In the genomic region with DNA sequence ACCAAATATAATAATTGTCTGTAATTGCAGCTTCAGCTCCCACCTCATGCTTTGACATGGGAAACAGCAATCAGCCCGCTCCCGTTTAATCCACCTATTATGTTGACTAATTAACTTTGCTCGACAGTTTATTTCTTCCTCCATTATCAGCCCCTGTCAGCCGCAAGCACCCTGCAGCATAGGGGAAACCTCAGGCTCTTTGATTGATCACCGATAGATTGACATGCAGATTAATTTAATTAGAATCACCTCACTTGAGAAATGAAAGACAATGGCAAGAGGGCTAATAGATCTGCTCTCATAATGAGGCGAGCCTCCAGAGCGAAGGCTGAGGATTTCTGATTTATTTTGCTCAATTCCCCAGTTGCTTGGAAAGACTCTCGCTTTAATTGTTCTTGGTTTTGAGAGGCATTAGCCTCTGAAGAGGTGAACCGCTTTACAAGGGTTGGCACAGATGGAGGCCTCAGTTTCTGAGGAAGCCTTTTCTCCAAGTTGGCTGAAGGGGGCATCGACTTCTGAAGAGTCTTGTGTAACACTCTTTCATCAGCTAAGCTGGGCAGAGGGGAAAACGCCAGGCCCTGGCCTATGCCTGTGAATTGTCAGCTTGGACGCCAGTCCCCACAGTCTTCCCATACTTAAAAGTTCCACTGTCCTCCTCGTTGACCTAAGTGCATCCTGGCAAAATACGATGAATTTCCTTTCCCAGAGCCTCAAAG, we compare ENCODE assay signal across 28 cellular contexts.
DNase-seq lines count a peak whose midpoint lies in the region; ATAC-seq, FAIRE-seq and TF ChIP-seq lines count a peak whose summit lies in the region.
"Had no signal": no experiment of that assay in that cellular context is flagged by ENCODE, and none has a peak within 500 bp of the region (broad histone marks: within the 10 kb centered on the region; RNA-seq: fewer than 3 reads in every experiment).

No MANE protein-coding gene starts in this region.

- FAIRE-seq in GM18507 (lab: Jason Lieb, UNC): peak; percentile 46
- FAIRE-seq: keratinocyte had no signal

- no peak overlapping the region for H2AFZ ChIP-seq in OCI-LY1 (ENCODE audit: low read length)

- peaks cover 88% of the 10 kb centered on the region for H3K4me1 ChIP-seq in OCI-LY1 (ENCODE audit: insufficient read depth, low read length, severe bottlenecking)
- H3K4me1 ChIP-seq: adrenal gland, body of pancreas had no signal

- H3K4me2 ChIP-seq in OCI-LY1 (ENCODE audit: low read length): peak overlapping the region; percentile 39
- H3K4me2 ChIP-seq: KMS-11 had no signal

- H3K9ac ChIP-seq in OCI-LY1 (ENCODE audit: low read length): peak overlapping the region; percentile 8; the same call in 1 of the 2 replicates
- H3K9ac ChIP-seq: KMS-11 had no signal

- peak overlapping the region; percentile 94 for H3K27ac ChIP-seq in OCI-LY1 (ENCODE audit: low read depth, low read length, poor library complexity, severe bottlenecking)
- H3K27ac ChIP-seq: adrenal gland, body of pancreas, dorsolateral prefrontal cortex, KMS-11, skin epidermis had no signal

- peaks cover 10% of the 10 kb centered on the region for H3K4me1 Mint-ChIP-seq in stimulated activated effector memory CD8-positive, alpha-beta T cell treated with anti-CD3 and anti-CD28 coated beads, Interleukin-12 subunit alpha, Interleukin-12 subunit beta, amount 100 ng/mL, for 72 hours
- H3K4me1 Mint-ChIP-seq: natural killer cell had no signal

- H3F3A ChIP-seq in OCI-LY1 (ENCODE audit: insufficient read depth, low read length): peaks cover 8% of the 10 kb centered on the region; the same call in 1 of the 2 replicates

- H3K9me3 ChIP-seq in OCI-LY1 (ENCODE audit: low read length): no peaks in the 10 kb centered on the region
- H3K9me3 ChIP-seq: adrenal gland, body of pancreas had no signal

- H3K27ac Mint-ChIP-seq in stimulated activated effector memory CD8-positive, alpha-beta T cell treated with anti-CD3 and anti-CD28 coated beads, Interleukin-12 subunit alpha, Interleukin-12 subunit beta, amount 100 ng/mL, for 72 hours: no peak overlapping the region
- H3K27ac Mint-ChIP-seq: natural killer cell had no signal

- H3K36me3 Mint-ChIP-seq in stimulated activated effector memory CD8-positive, alpha-beta T cell treated with anti-CD3 and anti-CD28 coated beads, Interleukin-12 subunit alpha, Interleukin-12 subunit beta, amount 100 ng/mL, for 72 hours: peaks cover 4% of the 10 kb centered on the region
- H3K36me3 Mint-ChIP-seq: natural killer cell had no signal

- H3K9me3 Mint-ChIP-seq in stimulated activated effector memory CD8-positive, alpha-beta T cell treated with anti-CD3 and anti-CD28 coated beads, Interleukin-12 subunit alpha, Interleukin-12 subunit beta, amount 100 ng/mL, for 72 hours: no peaks in the 10 kb centered on the region
- H3K9me3 Mint-ChIP-seq: natural killer cell had no signal

- no peaks in the 10 kb centered on the region for H4K20me1 ChIP-seq in OCI-LY1 (ENCODE audit: insufficient read depth, low read length)

- no peaks in the 10 kb centered on the region for H3K9me2 ChIP-seq in OCI-LY1 (ENCODE audit: low read depth, low read length)

- DNase-seq in Ammon's horn (ENCODE audit: low spot score): peak; percentile 25
- no peak for DNase-seq in GM18507 (ENCODE audit: extremely low spot score, insufficient read length, low read depth)
- DNase-seq in iPS-NIHi7 (ENCODE audit: extremely low spot score): peak; percentile 8
- DNase-seq in activated CD4-positive, CD25-positive, alpha-beta regulatory T cell (lab: John Stamatoyannopoulos, UW): no peak
- no peak for DNase-seq in DMS153 (lab: John Stamatoyannopoulos, UW)
- DNase-seq in NCI-H1092 treated with DMSO at 0.1 percent for 48 hours (lab: John Stamatoyannopoulos, UW): no peak
- DNase-seq in stimulated activated effector memory CD8-positive, alpha-beta T cell treated with anti-CD3 and anti-CD28 coated beads, Interleukin-12 subunit alpha, Interleukin-12 subunit beta, amount 100 ng/mL, for 72 hours (ENCODE audit: low spot score in 2 of 2): no peak
- DNase-seq: activated naive CD4-positive, alpha-beta T cell treated with Interleukin-2 at 50 U/mL for 16 hours; activated T-cell treated with anti-CD3 and anti-CD28 coated beads, Interleukin-2, amount 50 U/mL, for 72 hours; adrenal gland; body of pancreas; cerebellar nuclear complex; COR-L47; EL; HCEC 1CT; natural killer cell; NCI-H1694; NCI-H2171 treated with DMSO at 0.1 percent for 48 hours; NCI-H510A treated with DMSO at 0.1 percent for 48 hours; SHP77 treated with DMSO at 0.1 percent for 48 hours; stimulated activated CD4-positive, alpha-beta T cell treated with anti-CD3 and anti-CD28 coated beads, Interleukin-1b, Interleukin-23, amount 100 ng/mL, for 48 hours; trophoblast cell had no signal

- ATAC-seq in stimulated activated effector memory CD8-positive, alpha-beta T cell treated with anti-CD3 and anti-CD28 coated beads, Interleukin-12 subunit alpha, Interleukin-12 subunit beta, amount 100 ng/mL, for 72 hours: no peak
- ATAC-seq: activated T-cell treated with anti-CD3 and anti-CD28 coated beads, Interleukin-2, amount 50 U/mL, for 72 hours; body of pancreas; natural killer cell; Panc1 had no signal

- H3K36me3 ChIP-seq in OCI-LY1 (ENCODE audit: insufficient read depth, low read length): peaks cover 20% of the 10 kb centered on the region
- H3K36me3 ChIP-seq: adrenal gland had no signal

- TF ChIP-seq CTCF in OCI-LY1 (IDR thresholded peaks at IDR 0.05; ENCODE audit: low read length): no peak

- H3K4me3 Mint-ChIP-seq in stimulated activated effector memory CD8-positive, alpha-beta T cell treated with anti-CD3 and anti-CD28 coated beads, Interleukin-12 subunit alpha, Interleukin-12 subunit beta, amount 100 ng/mL, for 72 hours: no peak overlapping the region
- H3K4me3 Mint-ChIP-seq: activated T-cell treated with anti-CD3 and anti-CD28 coated beads, Interleukin-2, amount 50 U/mL, for 72 hours; natural killer cell had no signal

- H3K79me2 ChIP-seq in OCI-LY1 (ENCODE audit: insufficient read depth, low read length): no peaks in the 10 kb centered on the region

- no peak overlapping the region for H3K4me3 ChIP-seq in OCI-LY1 (ENCODE audit: low read depth, low read length, poor library complexity, severe bottlenecking)
- H3K4me3 ChIP-seq: adrenal gland, body of pancreas, dorsolateral prefrontal cortex, skin epidermis had no signal

- H3K27me3 ChIP-seq in OCI-LY1 (ENCODE audit: insufficient read depth, low read length): no peaks in the 10 kb centered on the region
- H3K27me3 ChIP-seq: adrenal gland, body of pancreas had no signal

Comparison
In these comparisons a context has a peak if more than half of its experiments do, and no peak if none do; other contexts are left out.
1. DNase-seq: peak in Ammon's horn (single experiment) and iPS-NIHi7 (single experiment); none in GM18507 (single experiment), activated CD4-positive, CD25-positive, alpha-beta regulatory T cell (0 of 4), DMS153 (single experiment), NCI-H1092 treated with DMSO at 0.1 percent for 48 hours (single experiment) and stimulated activated effector memory CD8-positive, alpha-beta T cell treated with anti-CD3 and anti-CD28 coated beads, Interleukin-12 subunit alpha, Interleukin-12 subunit beta, amount 100 ng/mL, for 72 hours (0 of 2).